1 cellular context compared by ENCODE assay signal in the genomic region with DNA sequence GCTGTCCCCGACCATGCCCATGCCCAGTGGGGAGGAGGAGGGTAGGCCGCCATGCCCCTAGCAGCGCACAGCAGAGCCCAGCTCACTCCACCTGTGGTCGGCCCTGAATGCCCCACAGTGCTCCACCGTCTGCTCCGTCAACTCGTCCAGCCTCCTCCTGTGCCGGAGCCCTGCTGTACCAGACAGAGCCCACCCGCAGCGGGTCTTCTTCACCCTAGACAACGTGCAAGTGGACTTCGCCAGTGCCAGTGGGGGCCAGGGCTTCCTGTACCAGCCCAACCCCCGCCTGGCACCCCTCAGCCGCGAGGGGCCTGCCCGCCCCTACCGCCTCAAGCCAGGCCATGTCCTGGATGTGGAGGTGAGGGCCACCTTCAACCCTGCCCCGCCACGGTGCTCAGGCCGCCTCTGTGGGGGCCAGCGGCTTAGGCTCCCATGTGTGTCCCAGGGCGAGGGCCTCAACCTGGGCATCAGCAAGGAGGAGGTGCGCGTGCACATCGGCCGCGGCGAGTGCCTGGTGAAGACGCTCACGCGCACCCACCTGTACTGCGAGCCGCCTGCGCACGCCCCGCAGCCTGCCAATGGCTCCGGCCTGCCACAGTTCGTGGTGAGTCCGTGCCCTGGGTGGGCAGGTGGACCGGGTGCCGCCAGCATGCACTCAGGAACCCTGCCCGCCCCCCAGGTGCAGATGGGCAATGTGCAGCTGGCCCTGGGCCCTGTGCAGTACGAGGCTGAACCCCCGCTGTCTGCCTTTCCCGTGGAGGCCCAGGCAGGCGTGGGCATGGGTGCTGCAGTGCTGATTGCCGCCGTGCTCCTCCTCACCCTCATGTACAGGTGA.
TF ChIP-seq lines count a peak whose summit lies in the region.

No MANE protein-coding gene starts in this region.

TF ChIP-seq in K562, 482 proteins besides CTCF, POLR2A, EP300 and RAD21:
- TF ChIP-seq KAT8 (IDR thresholded peaks at IDR 0.05; ENCODE audit: low read depth) (no peak), ETV1 (tag; conservative IDR thresholded peaks at IDR 0.05; ENCODE audit: low read depth) (no peak), ZNF232 (CRISPR knock-in tag; IDR thresholded peaks at IDR 0.05) (no peak), MXI1 (IDR thresholded peaks at IDR 0.05; ENCODE audit: low read depth, low read length) (no peak), HNRNPL (IDR thresholded peaks at IDR 0.05; ENCODE audit: low read depth, low read length) (peak; percentile 51; the same call in 1 of the 2 replicates), XRCC4 (IDR thresholded peaks at IDR 0.05; ENCODE audit: extremely low read depth, insufficient read depth, insufficient read length) (no peak), HIVEP1 (CRISPR knock-in tag; IDR thresholded peaks at IDR 0.05) (no peak), MIER1 (IDR thresholded peaks at IDR 0.05; ENCODE audit: low read depth) (no peak)
